In genomic region chr7:139629392-139630082, GRCh38 we compare ENCODE assay signal across 12 cellular contexts.
A peak's percentile ranks its signal among the peaks of the same experiment; 100 is the strongest.
DNase-seq lines count a peak whose midpoint lies in the region; ATAC-seq and TF ChIP-seq lines count a peak whose summit lies in the region.
"Had no signal": no experiment of that assay in that cellular context is flagged by ENCODE, and none has a peak within 500 bp of the region (broad histone marks: within the 10 kb centered on the region; RNA-seq: fewer than 3 reads in every experiment).

No MANE protein-coding gene starts in this region.

- peaks cover 1% of the 10 kb centered on the region for H3K36me3 ChIP-seq in CD4-positive, CD25-positive, alpha-beta regulatory T cell (ENCODE audit: control insufficient read depth, insufficient read depth, low read length)
- peaks cover 0 to 69% of the 10 kb centered on the region in 2 donors for H3K36me3 ChIP-seq in gastrocnemius medialis

- no peak overlapping the region for H3K27ac ChIP-seq in CD4-positive, CD25-positive, alpha-beta regulatory T cell (ENCODE audit: insufficient read depth, low read length, poor library complexity, severe bottlenecking)
- H3K27ac ChIP-seq in gastrocnemius medialis: no peak overlapping the region

- H3K9me3 Mint-ChIP-seq in CD4-positive, CD25-positive, alpha-beta regulatory T cell: peaks cover 0 to 1% (median 0%) of the 10 kb centered on the region in 7 donors
- H3K9me3 Mint-ChIP-seq in immature natural killer cell: no peaks in the 10 kb centered on the region

- intact Hi-C loops in gastrocnemius medialis (cut with DNase I; ENCODE audit: low total_unique reads): no loop called here

- H3K27me3 Mint-ChIP-seq in CD4-positive, CD25-positive, alpha-beta regulatory T cell: no peaks in the 10 kb centered on the region
- H3K27me3 Mint-ChIP-seq in immature natural killer cell (ENCODE audit: low read depth in 3 of 3): peaks cover 0 to 6% (median 2%) of the 10 kb centered on the region in 3 donors

- H3K27me3 ChIP-seq in CD4-positive, CD25-positive, alpha-beta regulatory T cell (ENCODE audit: control insufficient read depth, insufficient read depth, low read length): no peaks in the 10 kb centered on the region
- H3K27me3 ChIP-seq in gastrocnemius medialis: no peaks in the 10 kb centered on the region

- no peaks in the 10 kb centered on the region for H3K9me3 ChIP-seq in CD4-positive, CD25-positive, alpha-beta regulatory T cell (ENCODE audit: control insufficient read depth in 2 of 2, low read length in 2 of 2)
- no peaks in the 10 kb centered on the region for H3K9me3 ChIP-seq in gastrocnemius medialis

- DNase-seq in AG08395 (ENCODE audit: low spot score) (peak; percentile 24), NCI-H82 treated with DMSO at 0.1 percent for 48 hours (lab: John Stamatoyannopoulos, UW; ENCODE audit: unreplicated experiment) (peak; percentile 29), immature natural killer cell (no peak), NCI-H1105 (lab: John Stamatoyannopoulos, UW) (no peak), gastrocnemius medialis (no peak), activated gamma-delta T cell (lab: John Stamatoyannopoulos, UW) (no peak)
- no peak for DNase-seq in CD4-positive, CD25-positive, alpha-beta regulatory T cell
- DNase-seq: central memory CD4-positive, alpha-beta T cell; NCI-H2029 treated with DMSO at 0.1 percent for 48 hours; SIG-M5; stimulated activated CD4-positive, alpha-beta T cell treated with anti-CD3 and anti-CD28 coated beads, Interleukin-1b, Interleukin-23, amount 100 ng/mL, for 48 hours had no signal

- H3K4me3 Mint-ChIP-seq in CD4-positive, CD25-positive, alpha-beta regulatory T cell: peak overlapping the region in 1 of 4 donors; percentile 16
- no peak overlapping the region for H3K4me3 Mint-ChIP-seq in immature natural killer cell

- H3K4me1 ChIP-seq in CD4-positive, CD25-positive, alpha-beta regulatory T cell (ENCODE audit: control insufficient read depth, insufficient read depth, low read length, poor library complexity, severe bottlenecking): peaks cover 18% of the 10 kb centered on the region
- H3K4me1 ChIP-seq in gastrocnemius medialis: no peaks in the 10 kb centered on the region

- TF ChIP-seq POLR2A in gastrocnemius medialis (IDR thresholded peaks at IDR 0.05): no peak

- ATAC-seq in CD4-positive, CD25-positive, alpha-beta regulatory T cell (ENCODE audit: low read depth in 2 of 2): no peak
- ATAC-seq in gastrocnemius medialis (no peak), GM19035 (IDR thresholded peaks at IDR 0.05; ENCODE audit: unreplicated experiment) (no peak)

- no peak overlapping the region for H3K4me3 ChIP-seq in CD4-positive, CD25-positive, alpha-beta regulatory T cell (ENCODE audit: low read depth, low read length)
- no peak overlapping the region for H3K4me3 ChIP-seq in gastrocnemius medialis

- H3K4me1 Mint-ChIP-seq in CD4-positive, CD25-positive, alpha-beta regulatory T cell: peaks cover 13 to 67% (median 22%) of the 10 kb centered on the region in 4 donors
- H3K4me1 Mint-ChIP-seq in immature natural killer cell: peaks cover 50 to 68% of the 10 kb centered on the region in 2 donors

- no peak for TF ChIP-seq CTCF in gastrocnemius medialis (IDR thresholded peaks at IDR 0.05 in 4 of 5, conservative IDR thresholded peaks at IDR 0.05 in 1 of 5)

- H3K36me3 Mint-ChIP-seq in CD4-positive, CD25-positive, alpha-beta regulatory T cell: peaks cover 30% of the 10 kb centered on the region
- peaks cover 21 to 60% (median 35%) of the 10 kb centered on the region in 3 donors for H3K36me3 Mint-ChIP-seq in immature natural killer cell

- in situ Hi-C loops in gastrocnemius medialis (cut with MboI; ENCODE audit: low sequenced_read_pairs in 4 of 4): loop anchor here in 2 of 4 donors (10.0 kb wide), 2 partner anchors 125 to 135 kb away; no protein-coding TSS in a partner anchor

- H3K27ac Mint-ChIP-seq in CD4-positive, CD25-positive, alpha-beta regulatory T cell: peak overlapping the region; percentile 12 to 89 (median 87)
- peak overlapping the region; percentile 67 to 94 (median 78) for H3K27ac Mint-ChIP-seq in immature natural killer cell

Comparison
In these comparisons a context has a peak if more than half of its experiments do, and no peak if none do; other contexts are left out.
1. DNase-seq: peak in AG08395 (single experiment) and NCI-H82 treated with DMSO at 0.1 percent for 48 hours (single experiment); none in CD4-positive, CD25-positive, alpha-beta regulatory T cell (0 of 3), immature natural killer cell (0 of 3), NCI-H1105 (single experiment), gastrocnemius medialis (0 of 2) and activated gamma-delta T cell (single experiment).